Comparison of ENCODE assay signal across 1 cellular context in genomic region chr17:29653995-29654714, GRCh38.
TF ChIP-seq lines count a peak whose summit lies in the region.

No MANE protein-coding gene starts in this region.

TF ChIP-seq in K562, 482 proteins besides CTCF, POLR2A, EP300 and RAD21 (continues in another document):
- TF ChIP-seq NBN (IDR thresholded peaks at IDR 0.05; ENCODE audit: low read depth) (0 out of 2 replicates have a peak, but pooled peaks have one; percentile 26), SMARCA4 (IDR thresholded peaks at IDR 0.05) (peak; percentile 80), HMBOX1 (IDR thresholded peaks at IDR 0.05) (peak; percentile 98), CEBPG (CRISPR knock-in tag; IDR thresholded peaks at IDR 0.05) (no peak), CEBPG (tag; conservative IDR thresholded peaks at IDR 0.05 in 1 of 2, IDR thresholded peaks at IDR 0.05 in 1 of 2) (no peak), BHLHE40 (IDR thresholded peaks at IDR 0.05; ENCODE audit: low read length) (no peak), SMAD4 (CRISPR knock-in tag; conservative IDR thresholded peaks at IDR 0.05) (no peak), SMAD3 (CRISPR knock-in tag; conservative IDR thresholded peaks at IDR 0.05) (no peak), RBM22 (IDR thresholded peaks at IDR 0.05; ENCODE audit: low read depth, low read length, poor library complexity, severe bottlenecking) (no peak), MTA3 (IDR thresholded peaks at IDR 0.05; ENCODE audit: borderline replicate concordance) (peak; percentile 48; the same call in 1 of the 2 replicates), NFATC3 (IDR thresholded peaks at IDR 0.05) (0 out of 2 replicates have a peak, but pooled peaks have one; percentile 75), CAMTA2 (CRISPR knock-in tag; conservative IDR thresholded peaks at IDR 0.05) (no peak), MAFK (IDR thresholded peaks at IDR 0.05; ENCODE audit: low read length) (peak; percentile 46; the same call in 1 of the 2 replicates), MIER1 (IDR thresholded peaks at IDR 0.05; ENCODE audit: low read depth) (no peak), TAF9B (IDR thresholded peaks at IDR 0.05; ENCODE audit: partially characterized antibody) (peak; percentile 26), RCOR1 (IDR thresholded peaks at IDR 0.05; ENCODE audit: borderline replicate concordance in 1 of 2, low read depth in 2 of 2, low read length in 2 of 2) (peak in 1 of 2 experiments; percentile 81; a peak in 3 of 4 replicates), U2AF1 (optimal IDR thresholded peaks at IDR 0.05; ENCODE audit: low read depth, low read length) (no peak), TAL1 (IDR thresholded peaks at IDR 0.05) (peak; percentile 52; the same call in 1 of the 2 replicates), ATF1 (CRISPR knock-in tag; IDR thresholded peaks at IDR 0.05) (no peak), ATF1 (tag; IDR thresholded peaks at IDR 0.05) (no peak), ZNF316 (IDR thresholded peaks at IDR 0.05) (peak; percentile 43; the same call in 1 of the 2 replicates), ADNP (tag; IDR thresholded peaks at IDR 0.05) (0 out of 2 replicates have a peak, but pooled peaks have one; percentile 36), XRCC4 (IDR thresholded peaks at IDR 0.05; ENCODE audit: extremely low read depth, insufficient read depth, insufficient read length) (no peak), RAD51 (IDR thresholded peaks at IDR 0.05; ENCODE audit: borderline replicate concordance, low read depth) (0 out of 2 replicates have a peak, but pooled peaks have one; percentile 12), DPF2 (IDR thresholded peaks at IDR 0.05) (peak; percentile 93), CBFA2T3 (IDR thresholded peaks at IDR 0.05) (peak; percentile 78), NCOR1 (IDR thresholded peaks at IDR 0.05) (peak; percentile 57), FOXK2 (conservative IDR thresholded peaks at IDR 0.05 in 1 of 2, IDR thresholded peaks at IDR 0.05 in 1 of 2; ENCODE audit: low read depth in 2 of 2) (0 out of 4 replicates have a peak, but pooled peaks of 1 of the 2 experiments have one; percentile 22), CCAR2 (IDR thresholded peaks at IDR 0.05; ENCODE audit: low read depth, low read length) (no peak), MAFG (tag; conservative IDR thresholded peaks at IDR 0.05) (peak; percentile 64), ZC3H4 (CRISPR knock-in tag; IDR thresholded peaks at IDR 0.05; ENCODE audit: borderline replicate concordance) (no peak), BRD4 (IDR thresholded peaks at IDR 0.05) (0 out of 2 replicates have a peak, but pooled peaks have one; percentile 33), SIN3A (IDR thresholded peaks at IDR 0.05; ENCODE audit: borderline replicate concordance in 2 of 2, control insufficient read depth in 1 of 2, low read depth in 2 of 2, low read length in 2 of 2) (no peak), SOX6 (IDR thresholded peaks at IDR 0.05) (0 out of 2 replicates have a peak, but pooled peaks have one; percentile 23), ZNF24 (IDR thresholded peaks at IDR 0.05) (peak; percentile 70; the same call in 1 of the 2 replicates), NR2F6 (CRISPR knock-in tag; IDR thresholded peaks at IDR 0.05) (no peak), SMARCE1 (IDR thresholded peaks at IDR 0.05) (peak; percentile 70), TEAD4 (IDR thresholded peaks at IDR 0.05; ENCODE audit: low read length) (peak; percentile 71), TEAD4 (CRISPR knock-in tag; IDR thresholded peaks at IDR 0.05; ENCODE audit: borderline replicate concordance) (no peak), EGR1 (conservative IDR thresholded peaks at IDR 0.05) (no peak), MXD1 (CRISPR knock-in tag; IDR thresholded peaks at IDR 0.05; ENCODE audit: borderline replicate concordance, poor library complexity, severe bottlenecking) (no peak), KDM1A (IDR thresholded peaks at IDR 0.05) (0 out of 4 replicates have a peak, but pooled peaks of 1 of the 2 experiments have one; percentile 27), ZBTB12 (CRISPR knock-in tag; IDR thresholded peaks at IDR 0.05) (no peak), SMARCC2 (IDR thresholded peaks at IDR 0.05; ENCODE audit: low read depth) (peak; percentile 62), NFE2 (IDR thresholded peaks at IDR 0.05; ENCODE audit: low read depth) (peak; percentile 91), ZNF274 (IDR thresholded peaks at IDR 0.05; ENCODE audit: borderline replicate concordance, low read depth, low read length) (no peak), RNF2 (IDR thresholded peaks at IDR 0.05) (no peak), NR2C2 (CRISPR knock-in tag; IDR thresholded peaks at IDR 0.05) (no peak), NR2C2 (tag; IDR thresholded peaks at IDR 0.05) (0 out of 2 replicates have a peak, but pooled peaks have one; percentile 31), ZNF592 (IDR thresholded peaks at IDR 0.05) (peak; percentile 53; the same call in 1 of the 2 replicates), ZNF398 (CRISPR knock-in tag; IDR thresholded peaks at IDR 0.05) (no peak), JUND (IDR thresholded peaks at IDR 0.05; ENCODE audit: borderline replicate concordance, low read depth, low read length) (peak; percentile 27; the same call in 1 of the 2 replicates), JUND (tag; IDR thresholded peaks at IDR 0.05; ENCODE audit: borderline replicate concordance, low read depth, low read length) (no peak), TRIM28 (IDR thresholded peaks at IDR 0.05) (0 out of 2 replicates have a peak, but pooled peaks have one; percentile 31), TCFL5 (CRISPR knock-in tag; conservative IDR thresholded peaks at IDR 0.05) (no peak), SMAD1 (IDR thresholded peaks at IDR 0.05; ENCODE audit: low read depth, low read length, partially characterized antibody) (no peak), CBFA2T2 (conservative IDR thresholded peaks at IDR 0.05) (peak; percentile 59), YY1 (IDR thresholded peaks at IDR 0.05; ENCODE audit: borderline replicate concordance in 1 of 3, control insufficient read depth in 1 of 3, extremely low read depth in 1 of 3, insufficient read depth in 3 of 3, insufficient read length in 1 of 3, insufficient replicate concordance in 2 of 3, low read depth in 1 of 3, low read length in 2 of 3) (peak in 1 of 3 experiments; percentile 42), MCM3 (IDR thresholded peaks at IDR 0.05) (no peak), ARID1B (IDR thresholded peaks at IDR 0.05) (peak; percentile 83), C11orf30 (IDR thresholded peaks at IDR 0.05; ENCODE audit: low read depth) (peak; percentile 77), CEBPB (tag; IDR thresholded peaks at IDR 0.05) (0 out of 2 replicates have a peak, but pooled peaks have one; percentile 18), TFAP4 (CRISPR knock-in tag; IDR thresholded peaks at IDR 0.05; ENCODE audit: borderline replicate concordance) (peak; percentile 37; the same call in 1 of the 2 replicates), NFXL1 (CRISPR knock-in tag; IDR thresholded peaks at IDR 0.05) (no peak), MTA2 (IDR thresholded peaks at IDR 0.05; ENCODE audit: low read depth) (peak; percentile 46; the same call in 1 of the 2 replicates), MAFF (IDR thresholded peaks at IDR 0.05; ENCODE audit: low read length) (peak; percentile 71), TCF3 (CRISPR knock-in tag; IDR thresholded peaks at IDR 0.05) (peak; percentile 52), RBM34 (IDR thresholded peaks at IDR 0.05; ENCODE audit: borderline replicate concordance, insufficient read depth, low read length) (no peak), SREBF2 (CRISPR knock-in tag; IDR thresholded peaks at IDR 0.05) (no peak; the same call in 1 of the 2 replicates), PML (IDR thresholded peaks at IDR 0.05; ENCODE audit: low read length) (no peak), TBL1XR1 (IDR thresholded peaks at IDR 0.05; ENCODE audit: low read length in 2 of 2) (peak in 1 of 2 experiments; percentile 50; a peak in 2 of 4 replicates), ZNF395 (CRISPR knock-in tag; IDR thresholded peaks at IDR 0.05) (no peak), TAF15 (IDR thresholded peaks at IDR 0.05; ENCODE audit: low read depth, low read length) (no peak)
